ENCODE assay signal across 27 cellular contexts in the genomic region with DNA sequence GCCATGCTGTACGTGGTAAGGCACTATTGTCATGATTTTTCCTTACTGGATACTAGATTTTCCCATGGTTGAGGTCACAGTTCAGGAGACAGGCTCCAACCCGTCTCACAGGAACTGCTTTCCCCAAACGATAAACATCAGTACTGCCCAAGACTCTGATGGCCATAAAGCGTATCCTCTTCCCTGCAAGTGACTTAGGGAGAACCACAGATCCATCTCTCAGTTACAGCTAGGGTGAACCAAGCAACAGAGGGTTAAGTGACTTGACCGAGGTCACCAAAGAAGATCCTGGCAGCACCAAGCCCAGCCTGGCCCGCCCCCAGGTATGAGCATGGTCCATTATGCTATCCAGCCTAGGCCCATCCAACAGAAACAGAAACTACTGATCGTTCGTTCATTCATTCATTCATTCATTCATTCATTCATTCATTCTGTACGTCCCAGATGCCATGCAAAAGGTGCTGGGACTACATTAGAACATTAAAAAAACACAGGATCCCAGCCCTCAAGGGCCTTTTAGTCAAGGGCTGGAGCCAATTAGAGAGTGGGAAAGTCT. TPM values are rescaled to one million over a fixed set of nuclear protein-coding genes. Genes with fewer than 3 reads are reported as not detected.
"Had no signal": no experiment of that assay in that cellular context is flagged by ENCODE, and none has a peak within 500 bp of the region (broad histone marks: within the 10 kb centered on the region; RNA-seq: fewer than 3 reads in every experiment).

No MANE protein-coding gene starts in this region.

- H3K4me1 ChIP-seq: gastrocnemius medialis had no signal

- H3K27ac ChIP-seq: epithelial cell of prostate, hepatocyte, pancreas, prostate gland, upper lobe of left lung, VCaP had no signal

- FAIRE-seq: endometrium, pancreas, TTC549 had no signal

- H3K9me3 Mint-ChIP-seq: dendritic cell treated with granulocyte-macrophage colony-stimulating factor and Interleukin-4, amounts not matched to agents 40 ng/mL and 50 ng/mL, for 4 days; naive thymus-derived CD4-positive, alpha-beta T cell; T-helper 1 cell treated with Interleukin-12 subunit alpha and Interleukin-12 subunit beta and Interleukin-4 antibody, amounts not matched to agents 30 μg/mL and 1 μg/mL, for 36 hours had no signal

- ATAC-seq: gastrocnemius medialis; naive thymus-derived CD4-positive, alpha-beta T cell; pancreas had no signal

- H3K27me3 Mint-ChIP-seq: naive thymus-derived CD4-positive, alpha-beta T cell had no signal

- H3K4me1 Mint-ChIP-seq: brain; naive thymus-derived CD4-positive, alpha-beta T cell had no signal

- H3K4me3 Mint-ChIP-seq: activated naive CD8-positive, alpha-beta T cell; brain; dendritic cell treated with granulocyte-macrophage colony-stimulating factor and Interleukin-4, amounts not matched to agents 40 ng/mL and 50 ng/mL, for 4 days; naive thymus-derived CD4-positive, alpha-beta T cell; T-helper 1 cell treated with Interleukin-12 subunit alpha and Interleukin-12 subunit beta and Interleukin-4 antibody, amounts not matched to agents 30 μg/mL and 1 μg/mL, for 36 hours had no signal

- H3K9me3 ChIP-seq: gastrocnemius medialis, pancreas, prostate gland, testis, upper lobe of left lung had no signal

- H3K4me3 ChIP-seq: gastrocnemius medialis, hepatocyte, pancreas, prostate gland, testis, upper lobe of left lung had no signal

- H3K27me3 ChIP-seq: gastrocnemius medialis, hepatocyte, pancreas, testis, upper lobe of left lung had no signal

- H3K27ac Mint-ChIP-seq: activated naive CD8-positive, alpha-beta T cell; brain; dendritic cell treated with granulocyte-macrophage colony-stimulating factor and Interleukin-4, amounts not matched to agents 40 ng/mL and 50 ng/mL, for 4 days; naive thymus-derived CD4-positive, alpha-beta T cell; T-helper 1 cell treated with Interleukin-12 subunit alpha and Interleukin-12 subunit beta and Interleukin-4 antibody, amounts not matched to agents 30 μg/mL and 1 μg/mL, for 36 hours had no signal

- H3K36me3 ChIP-seq: gastrocnemius medialis, pancreas, prostate gland, upper lobe of left lung had no signal

- H3K36me3 Mint-ChIP-seq: activated naive CD8-positive, alpha-beta T cell; brain; naive thymus-derived CD4-positive, alpha-beta T cell had no signal

- DNase-seq: activated CD4-positive, alpha-beta T cell treated with anti-CD3 and anti-CD28 coated beads for 4 hours; activated CD4-positive, alpha-beta T cell treated with anti-CD3 and anti-CD28 coated beads, Interleukin-2, amount 50 U/mL, for 4 hours; activated effector memory CD4-positive, alpha-beta T cell treated with Interleukin-2 at 50 U/mL for 16 hours; activated naive CD4-positive, alpha-beta T cell treated with Interleukin-2 at 50 U/mL for 16 hours; activated T-cell treated with anti-CD3 and anti-CD28 coated beads for 4 hours; anterior cingulate cortex; gastrocnemius medialis; islet precursor cell; mammary epithelial cell; naive thymus-derived CD4-positive, alpha-beta T cell; pancreas; stimulated activated naive CD4-positive, alpha-beta T cell; SW 1271; T-helper 9 cell; testis; upper lobe of left lung had no signal

RNA-seq across cellular contexts. Expression of a gene that starts 31.0 kb away (rescaled TPM):
- polyA plus RNA-seq: mammary epithelial cell, neural cell had no signal
